Comparison of ENCODE assay signal across 1 cellular context in the genomic region with DNA sequence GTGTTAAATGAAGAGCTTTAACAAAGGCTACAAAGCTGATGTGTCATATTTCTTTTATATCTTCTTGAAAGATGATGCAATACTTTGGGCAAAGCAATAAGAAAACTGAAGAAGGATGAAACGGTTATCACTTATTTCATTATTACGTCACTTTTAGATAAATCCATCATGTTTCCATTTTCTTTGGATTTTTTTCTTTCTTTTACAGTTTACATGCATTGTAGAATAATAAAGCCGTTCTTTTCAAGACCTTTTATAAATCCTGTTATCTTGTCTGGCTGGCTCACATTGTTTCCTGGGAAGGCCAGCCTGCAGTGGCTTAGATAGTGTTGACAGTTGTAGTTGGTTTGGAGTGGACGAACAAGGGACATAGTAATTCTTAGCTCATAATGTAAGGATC.
A peak's percentile ranks its signal among the peaks of the same experiment; 100 is the strongest.
TF ChIP-seq lines count a peak whose summit lies in the region.

No MANE protein-coding gene starts in this region.

TF ChIP-seq in K562, 482 proteins besides CTCF, POLR2A, EP300 and RAD21 (continued from another document and continues in another):
- TF ChIP-seq UBTF (IDR thresholded peaks at IDR 0.05; ENCODE audit: borderline replicate concordance in 1 of 2, low read depth in 2 of 2, low read length in 2 of 2) = no peak
- TF ChIP-seq HDGF (IDR thresholded peaks at IDR 0.05) = no peak
- TF ChIP-seq, protein P1, sequence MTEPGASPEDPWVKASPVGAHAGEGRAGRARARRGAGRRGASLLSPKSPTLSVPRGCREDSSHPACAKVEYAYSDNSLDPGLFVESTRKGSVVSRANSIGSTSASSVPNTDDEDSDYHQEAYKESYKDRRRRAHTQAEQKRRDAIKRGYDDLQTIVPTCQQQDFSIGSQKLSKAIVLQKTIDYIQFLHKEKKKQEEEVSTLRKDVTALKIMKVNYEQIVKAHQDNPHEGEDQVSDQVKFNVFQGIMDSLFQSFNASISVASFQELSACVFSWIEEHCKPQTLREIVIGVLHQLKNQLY (CRISPR knock-in tag; conservative IDR thresholded peaks at IDR 0.05) = no peak
- TF ChIP-seq CBFA2T3 (IDR thresholded peaks at IDR 0.05) = peak; percentile 90
- TF ChIP-seq, protein P2, sequence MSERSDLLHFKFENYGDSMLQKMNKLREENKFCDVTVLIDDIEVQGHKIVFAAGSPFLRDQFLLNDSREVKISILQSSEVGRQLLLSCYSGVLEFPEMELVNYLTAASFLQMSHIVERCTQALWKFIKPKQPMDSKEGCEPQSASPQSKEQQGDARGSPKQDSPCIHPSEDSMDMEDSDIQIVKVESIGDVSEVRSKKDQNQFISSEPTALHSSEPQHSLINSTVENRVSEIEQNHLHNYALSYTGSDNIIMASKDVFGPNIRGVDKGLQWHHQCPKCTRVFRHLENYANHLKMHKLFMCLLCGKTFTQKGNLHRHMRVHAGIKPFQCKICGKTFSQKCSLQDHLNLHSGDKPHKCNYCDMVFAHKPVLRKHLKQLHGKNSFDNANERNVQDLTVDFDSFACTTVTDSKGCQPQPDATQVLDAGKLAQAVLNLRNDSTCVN (CRISPR knock-in tag; IDR thresholded peaks at IDR 0.05) = no peak
- no peak for TF ChIP-seq CREBBP (IDR thresholded peaks at IDR 0.05; ENCODE audit: low read depth, low read length)
- no peak for TF ChIP-seq HEY1 (CRISPR knock-in tag; IDR thresholded peaks at IDR 0.05; ENCODE audit: borderline replicate concordance)
- peak; percentile 80; the same call in 1 of the 2 replicates for TF ChIP-seq KLF16 (IDR thresholded peaks at IDR 0.05)
- TF ChIP-seq ZNF124 (CRISPR knock-in tag; IDR thresholded peaks at IDR 0.05) = no peak
- TF ChIP-seq GTF2A2 (tag; IDR thresholded peaks at IDR 0.05) = no peak
- TF ChIP-seq BRCA1 (IDR thresholded peaks at IDR 0.05) = no peak
- no peak for TF ChIP-seq BRCA1 (CRISPR knock-in tag; IDR thresholded peaks at IDR 0.05)
- no peak for TF ChIP-seq CHD2 (IDR thresholded peaks at IDR 0.05; ENCODE audit: low read depth, low read length)
- TF ChIP-seq ZNF318 (IDR thresholded peaks at IDR 0.05; ENCODE audit: borderline replicate concordance in 1 of 2, low read depth in 1 of 2) = no peak
- no peak for TF ChIP-seq KDM5B (IDR thresholded peaks at IDR 0.05; ENCODE audit: insufficient replicate concordance, low read depth, low read length)
- peak; percentile 88 for TF ChIP-seq TEAD4 (IDR thresholded peaks at IDR 0.05; ENCODE audit: low read length)
- no peak for TF ChIP-seq TEAD4 (CRISPR knock-in tag; IDR thresholded peaks at IDR 0.05; ENCODE audit: borderline replicate concordance)
- TF ChIP-seq ZKSCAN8 (CRISPR knock-in tag; IDR thresholded peaks at IDR 0.05) = no peak
- TF ChIP-seq MBD1 (CRISPR knock-in tag; IDR thresholded peaks at IDR 0.05) = no peak
- TF ChIP-seq HDAC6 (IDR thresholded peaks at IDR 0.05; ENCODE audit: low read depth, low read length) = no peak
- TF ChIP-seq, protein P3, sequence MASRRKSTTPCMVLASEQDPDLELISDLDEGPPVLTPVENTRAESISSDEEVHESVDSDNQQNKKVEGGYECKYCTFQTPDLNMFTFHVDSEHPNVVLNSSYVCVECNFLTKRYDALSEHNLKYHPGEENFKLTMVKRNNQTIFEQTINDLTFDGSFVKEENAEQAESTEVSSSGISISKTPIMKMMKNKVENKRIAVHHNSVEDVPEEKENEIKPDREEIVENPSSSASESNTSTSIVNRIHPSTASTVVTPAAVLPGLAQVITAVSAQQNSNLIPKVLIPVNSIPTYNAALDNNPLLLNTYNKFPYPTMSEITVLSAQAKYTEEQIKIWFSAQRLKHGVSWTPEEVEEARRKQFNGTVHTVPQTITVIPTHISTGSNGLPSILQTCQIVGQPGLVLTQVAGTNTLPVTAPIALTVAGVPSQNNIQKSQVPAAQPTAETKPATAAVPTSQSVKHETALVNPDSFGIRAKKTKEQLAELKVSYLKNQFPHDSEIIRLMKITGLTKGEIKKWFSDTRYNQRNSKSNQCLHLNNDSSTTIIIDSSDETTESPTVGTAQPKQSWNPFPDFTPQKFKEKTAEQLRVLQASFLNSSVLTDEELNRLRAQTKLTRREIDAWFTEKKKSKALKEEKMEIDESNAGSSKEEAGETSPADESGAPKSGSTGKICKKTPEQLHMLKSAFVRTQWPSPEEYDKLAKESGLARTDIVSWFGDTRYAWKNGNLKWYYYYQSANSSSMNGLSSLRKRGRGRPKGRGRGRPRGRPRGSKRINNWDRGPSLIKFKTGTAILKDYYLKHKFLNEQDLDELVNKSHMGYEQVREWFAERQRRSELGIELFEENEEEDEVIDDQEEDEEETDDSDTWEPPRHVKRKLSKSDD (conservative IDR thresholded peaks at IDR 0.05; ENCODE audit: low read length) = no peak
- TF ChIP-seq, protein P4, sequence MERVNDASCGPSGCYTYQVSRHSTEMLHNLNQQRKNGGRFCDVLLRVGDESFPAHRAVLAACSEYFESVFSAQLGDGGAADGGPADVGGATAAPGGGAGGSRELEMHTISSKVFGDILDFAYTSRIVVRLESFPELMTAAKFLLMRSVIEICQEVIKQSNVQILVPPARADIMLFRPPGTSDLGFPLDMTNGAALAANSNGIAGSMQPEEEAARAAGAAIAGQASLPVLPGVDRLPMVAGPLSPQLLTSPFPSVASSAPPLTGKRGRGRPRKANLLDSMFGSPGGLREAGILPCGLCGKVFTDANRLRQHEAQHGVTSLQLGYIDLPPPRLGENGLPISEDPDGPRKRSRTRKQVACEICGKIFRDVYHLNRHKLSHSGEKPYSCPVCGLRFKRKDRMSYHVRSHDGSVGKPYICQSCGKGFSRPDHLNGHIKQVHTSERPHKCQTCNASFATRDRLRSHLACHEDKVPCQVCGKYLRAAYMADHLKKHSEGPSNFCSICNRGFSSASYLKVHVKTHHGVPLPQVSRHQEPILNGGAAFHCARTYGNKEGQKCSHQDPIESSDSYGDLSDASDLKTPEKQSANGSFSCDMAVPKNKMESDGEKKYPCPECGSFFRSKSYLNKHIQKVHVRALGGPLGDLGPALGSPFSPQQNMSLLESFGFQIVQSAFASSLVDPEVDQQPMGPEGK (CRISPR knock-in tag; IDR thresholded peaks at IDR 0.05; ENCODE audit: borderline replicate concordance) = no peak
- no peak for TF ChIP-seq ATF1 (CRISPR knock-in tag; IDR thresholded peaks at IDR 0.05)
- TF ChIP-seq ATF1 (tag; IDR thresholded peaks at IDR 0.05) = no peak
- peak; percentile 84 for TF ChIP-seq NCOR1 (IDR thresholded peaks at IDR 0.05)
- TF ChIP-seq ZNF12 (CRISPR knock-in tag; IDR thresholded peaks at IDR 0.05) = no peak
- TF ChIP-seq PHB (CRISPR knock-in tag; IDR thresholded peaks at IDR 0.05) = no peak
- no peak for TF ChIP-seq KLF1 (tag; IDR thresholded peaks at IDR 0.05)
- TF ChIP-seq HDAC3 (IDR thresholded peaks at IDR 0.05; ENCODE audit: borderline replicate concordance, partially characterized antibody) = peak; percentile 57
- TF ChIP-seq ZNF449 (CRISPR knock-in tag; IDR thresholded peaks at IDR 0.05) = no peak
- TF ChIP-seq RUNX1 (IDR thresholded peaks at IDR 0.05; ENCODE audit: low read depth) = no peak
- peak; percentile 97 for TF ChIP-seq CEBPB (tag; IDR thresholded peaks at IDR 0.05)
